ENCODE assay signal across 23 cellular contexts in genomic region chr5:58043607-58043945, GRCh38.
DNase-seq lines count a peak whose midpoint lies in the region; ATAC-seq, FAIRE-seq and TF ChIP-seq lines count a peak whose summit lies in the region.
"Had no signal": no experiment of that assay in that cellular context is flagged by ENCODE, and none has a peak within 500 bp of the region (broad histone marks: within the 10 kb centered on the region; RNA-seq: fewer than 3 reads in every experiment).

No MANE protein-coding gene starts in this region.

- H3K27ac ChIP-seq in K562 (ENCODE audit: extremely low read depth, low read depth, low read length) (peak overlapping the region; percentile 75), smooth muscle cell (ENCODE audit: low read depth) (peak overlapping the region; percentile 2)
- H3K27ac ChIP-seq: C4-2B, HL-60, KMS-11, SK-N-MC had no signal

- no peaks in the 10 kb centered on the region for H4K20me1 ChIP-seq in K562 (replicated peaks; ENCODE audit: control insufficient read depth, insufficient read depth, low read length)
- no peaks in the 10 kb centered on the region for H4K20me1 ChIP-seq in smooth muscle cell (ENCODE audit: low read depth)

- intact Hi-C loops in natural killer cell (cut with micrococcal nuclease), result no loop called here
- intact Hi-C loops in K562 (cut with micrococcal nuclease), result no loop called here
- intact Hi-C loops in mucosa of descending colon (cut with DNase I, micrococcal nuclease), result no loop called here

- no peak for FAIRE-seq in K562 (lab: Jason Lieb, UNC)
- FAIRE-seq: G401.6 had no signal

- H2AFZ ChIP-seq in K562 (ENCODE audit: low read depth, low read length) (peak overlapping the region; percentile 32; the same call in 1 of the 2 replicates), smooth muscle cell (ENCODE audit: low read depth) (no peak overlapping the region)

- peaks cover 36 to 38% of the 10 kb centered on the region in 2 donors for H3K4me1 Mint-ChIP-seq in natural killer cell
- peaks cover 15 to 20% of the 10 kb centered on the region in 2 donors for H3K4me1 Mint-ChIP-seq in natural killer cell treated with Interleukin-12 subunit alpha and Interleukin-12 subunit beta and Interleukin-15 and Interleukin-18, amount 100 ng/mL, for 72 hours (ENCODE audit: low read depth in 2 of 2)
- H3K4me1 Mint-ChIP-seq: CD8-positive, alpha-beta memory T cell had no signal

- H3K79me2 ChIP-seq in K562 (ENCODE audit: control insufficient read depth, insufficient read depth, low read length) (no peaks in the 10 kb centered on the region), smooth muscle cell (ENCODE audit: low read depth) (no peaks in the 10 kb centered on the region)

- POLR2A ChIA-PET in K562 (lab: Yijun Ruan, JAX), result no interaction called here

- no peaks in the 10 kb centered on the region for H3K36me3 Mint-ChIP-seq in natural killer cell
- H3K36me3 Mint-ChIP-seq in natural killer cell treated with Interleukin-12 subunit alpha and Interleukin-12 subunit beta and Interleukin-15 and Interleukin-18, amount 100 ng/mL, for 72 hours, result no peaks in the 10 kb centered on the region
- H3K36me3 Mint-ChIP-seq: CD8-positive, alpha-beta memory T cell had no signal

- TF ChIP-seq EP300 in K562 (IDR thresholded peaks at IDR 0.05; ENCODE audit: low read length), result no peak

- H3K27me3 ChIP-seq in K562 (ENCODE audit: control insufficient read depth in 2 of 2, insufficient read depth in 2 of 2, low read length in 2 of 2) (no peaks in the 10 kb centered on the region), smooth muscle cell (ENCODE audit: low read depth) (no peaks in the 10 kb centered on the region)

- in situ Hi-C loops in K562 (cut with MboI), result no loop called here

- ATAC-seq in natural killer cell, result no peak
- ATAC-seq in natural killer cell treated with Interleukin-12 subunit alpha and Interleukin-12 subunit beta and Interleukin-15 and Interleukin-18, amount 100 ng/mL, for 72 hours, result no peak
- ATAC-seq in K562, result no peak
- ATAC-seq in mucosa of descending colon, result no peak
- no peak for ATAC-seq in GM18909 (IDR thresholded peaks at IDR 0.05; ENCODE audit: poor library complexity, unreplicated experiment)

- peaks cover 0 to 19% of the 10 kb centered on the region in 2 experiments; a peak in 2 of 5 replicates for H3K4me1 ChIP-seq in K562 (replicated peaks in 1 of 2; ENCODE audit: control insufficient read depth in 2 of 2, insufficient read depth in 2 of 2, low read length in 2 of 2)
- no peaks in the 10 kb centered on the region for H3K4me1 ChIP-seq in smooth muscle cell (ENCODE audit: low read depth)
- H3K4me1 ChIP-seq in mucosa of descending colon (ENCODE audit: low read depth), result peaks cover 4% of the 10 kb centered on the region

- H3K27ac Mint-ChIP-seq in natural killer cell, result peak overlapping the region; percentile 49 to 73
- no peak overlapping the region for H3K27ac Mint-ChIP-seq in natural killer cell treated with Interleukin-12 subunit alpha and Interleukin-12 subunit beta and Interleukin-15 and Interleukin-18, amount 100 ng/mL, for 72 hours
- H3K27ac Mint-ChIP-seq: CD8-positive, alpha-beta memory T cell had no signal

- H3K4me3 ChIP-seq in K562, result no peak overlapping the region
- no peak overlapping the region for H3K4me3 ChIP-seq in fibroblast of the aortic adventitia (ENCODE audit: low read depth, low read length)
- H3K4me3 ChIP-seq in smooth muscle cell, result no peak overlapping the region
- no peak overlapping the region for H3K4me3 ChIP-seq in mucosa of descending colon
- H3K4me3 ChIP-seq: SK-N-MC had no signal

- H3K9ac ChIP-seq in K562 (ENCODE audit: insufficient read depth in 1 of 2, low read depth in 2 of 2, low read length in 2 of 2) (no peak overlapping the region), smooth muscle cell (ENCODE audit: low read depth) (no peak overlapping the region)
- H3K9ac ChIP-seq: KMS-11 had no signal

- no peaks in the 10 kb centered on the region for H3F3A ChIP-seq in smooth muscle cell (ENCODE audit: low read depth)

- H3K9me3 ChIP-seq in K562 (replicated peaks; ENCODE audit: control insufficient read depth, insufficient read depth, low read depth, low read length) (0 out of 2 replicates have a peak, but pooled peaks cover 1% of the 10 kb centered on the region), smooth muscle cell (replicated peaks; ENCODE audit: low read depth) (no peaks in the 10 kb centered on the region), mucosa of descending colon (no peaks in the 10 kb centered on the region)

- no peak for TF ChIP-seq POLR2A in K562 (conservative IDR thresholded peaks at IDR 0.05)

- H3K4me3 Mint-ChIP-seq in natural killer cell, result peak overlapping the region; percentile 48
- H3K4me3 Mint-ChIP-seq in natural killer cell treated with Interleukin-12 subunit alpha and Interleukin-12 subunit beta and Interleukin-15 and Interleukin-18, amount 100 ng/mL, for 72 hours, result no peak overlapping the region
- H3K4me3 Mint-ChIP-seq: CD8-positive, alpha-beta memory T cell had no signal

- no TSS peak for BruUV-seq in K562 (replicated peaks; lab: Mats Ljungman, UMichigan)

- H3K27me3 Mint-ChIP-seq in natural killer cell (ENCODE audit: low read depth in 2 of 2), result no peaks in the 10 kb centered on the region
- H3K27me3 Mint-ChIP-seq in natural killer cell treated with Interleukin-12 subunit alpha and Interleukin-12 subunit beta and Interleukin-15 and Interleukin-18, amount 100 ng/mL, for 72 hours, result no peaks in the 10 kb centered on the region
- H3K27me3 Mint-ChIP-seq: CD8-positive, alpha-beta memory T cell had no signal

- no peaks in the 10 kb centered on the region for H3K36me3 ChIP-seq in K562 (ENCODE audit: control insufficient read depth, insufficient read depth, low read length)
- H3K36me3 ChIP-seq in smooth muscle cell (ENCODE audit: low read depth), result no peaks in the 10 kb centered on the region
- no peaks in the 10 kb centered on the region for H3K36me3 ChIP-seq in mucosa of descending colon (ENCODE audit: low read depth)

- no peak for TF ChIP-seq CTCF in natural killer cell (IDR thresholded peaks at IDR 0.05)
- no peak for TF ChIP-seq CTCF in K562 (IDR thresholded peaks at IDR 0.05 in 2 of 3, conservative IDR thresholded peaks at IDR 0.05 in 1 of 3; ENCODE audit: insufficient read depth in 2 of 3, low read depth in 1 of 3, low read length in 3 of 3)
- TF ChIP-seq CTCF in fibroblast of the aortic adventitia (IDR thresholded peaks at IDR 0.05; ENCODE audit: insufficient read depth, low read length), result no peak
- TF ChIP-seq CTCF in smooth muscle cell (IDR thresholded peaks at IDR 0.05; ENCODE audit: borderline replicate concordance, insufficient read depth, poor library complexity, severe bottlenecking), result no peak
- no peak for TF ChIP-seq CTCF in mucosa of descending colon (IDR thresholded peaks at IDR 0.05)

- DNase-seq in natural killer cell (no peak), K562 (ENCODE audit: extremely low read depth in 1 of 4, low spot score in 3 of 4) (no peak), fibroblast of the aortic adventitia (ENCODE audit: low read depth) (peak; percentile 42), smooth muscle cell (lab: John Stamatoyannopoulos, UW; ENCODE audit: unreplicated experiment) (no peak), mucosa of descending colon (no peak)
- DNase-seq in natural killer cell treated with Interleukin-12 subunit alpha and Interleukin-12 subunit beta and Interleukin-15 and Interleukin-18, amount 100 ng/mL, for 72 hours (ENCODE audit: low spot score), result no peak
- no peak for DNase-seq in effector CD4-positive, alpha-beta T cell
- DNase-seq: Calu3; CD8-positive, alpha-beta memory T cell; MV-4-11; NCI-H1105 treated with DMSO at 0.1 percent for 48 hours; NCI-H2029 treated with DMSO at 0.1 percent for 48 hours; NCI-H2171; NCI-H345; NCI-H524; NCI-H774; SHP77 had no signal

- CTCF ChIA-PET in K562 (lab: Yijun Ruan, JAX; ENCODE audit: low intra/inter-chr PET ratio), result no interaction called here

- no peak for TF ChIP-seq RAD21 in K562 (CRISPR knock-in tag; conservative IDR thresholded peaks at IDR 0.05 in 1 of 2, IDR thresholded peaks at IDR 0.05 in 1 of 2)

- H3K9me1 ChIP-seq in K562 (ENCODE audit: control insufficient read depth, insufficient read depth, low read length), result no peaks in the 10 kb centered on the region

- H3K9me3 Mint-ChIP-seq in natural killer cell, result peaks cover 0 to 2% of the 10 kb centered on the region in 2 donors
- H3K9me3 Mint-ChIP-seq in natural killer cell treated with Interleukin-12 subunit alpha and Interleukin-12 subunit beta and Interleukin-15 and Interleukin-18, amount 100 ng/mL, for 72 hours, result no peaks in the 10 kb centered on the region

- H3K4me2 ChIP-seq in K562 (ENCODE audit: insufficient read depth, low read length), result no peak overlapping the region
- H3K4me2 ChIP-seq in smooth muscle cell, result peak overlapping the region; percentile 21
- H3K4me2 ChIP-seq: KMS-11 had no signal

TF ChIP-seq in K562, 482 proteins besides CTCF, POLR2A, EP300 and RAD21:
- no peak for TF ChIP-seq USF2 (CRISPR knock-in tag; IDR thresholded peaks at IDR 0.05)
- TF ChIP-seq YBX1 (IDR thresholded peaks at IDR 0.05), result no peak
- no peak for TF ChIP-seq FIP1L1 (IDR thresholded peaks at IDR 0.05; ENCODE audit: low read depth, low read length, poor library complexity, severe bottlenecking)
- no peak for TF ChIP-seq ZNF436 (CRISPR knock-in tag; IDR thresholded peaks at IDR 0.05)
- TF ChIP-seq FOXP1 (CRISPR knock-in tag; IDR thresholded peaks at IDR 0.05), result no peak
- TF ChIP-seq CREB5 (CRISPR knock-in tag; IDR thresholded peaks at IDR 0.05), result no peak
- no peak for TF ChIP-seq SPI1 (IDR thresholded peaks at IDR 0.05; ENCODE audit: borderline replicate concordance, low read depth, low read length)
- TF ChIP-seq ZNF212 (CRISPR knock-in tag; IDR thresholded peaks at IDR 0.05), result no peak

Comparison
In these comparisons a context has a peak if more than half of its experiments do, and no peak if none do; other contexts are left out.
1. H3K27ac Mint-ChIP-seq: peak in natural killer cell (2 of 2); none in natural killer cell treated with Interleukin-12 subunit alpha and Interleukin-12 subunit beta and Interleukin-15 and Interleukin-18, amount 100 ng/mL, for 72 hours (0 of 2).